In genomic region chr6:158999154-158999668, GRCh38 we compare ENCODE assay signal across 8 cellular contexts. TPM values are rescaled to one million over a fixed set of nuclear protein-coding genes. Genes with fewer than 3 reads are reported as not detected.
DNase-seq lines count a peak whose midpoint lies in the region; ATAC-seq and TF ChIP-seq lines count a peak whose summit lies in the region.

No MANE protein-coding gene starts in this region.

- H3K9me3 Mint-ChIP-seq in naive thymus-derived CD8-positive, alpha-beta T cell = no peaks in the 10 kb centered on the region

- ATAC-seq in HG02678 (IDR thresholded peaks at IDR 0.05; ENCODE audit: unreplicated experiment) (peak; percentile 29), PC-3 (peak; percentile 14)
- ATAC-seq in naive thymus-derived CD8-positive, alpha-beta T cell = no peak

- peak overlapping the region; percentile 88 for H3K4me2 ChIP-seq in PC-3 (ENCODE audit: low read length)

- no peak overlapping the region for H3K27ac ChIP-seq in PC-3 (ENCODE audit: low read length)

- H3K36me3 Mint-ChIP-seq in naive thymus-derived CD8-positive, alpha-beta T cell = no peaks in the 10 kb centered on the region

- H4K20me1 ChIP-seq in PC-3 (ENCODE audit: low read length) = no peaks in the 10 kb centered on the region

- H2AFZ ChIP-seq in PC-3 (ENCODE audit: low read length) = peak overlapping the region; percentile 77

- H3K9ac ChIP-seq in PC-3 (ENCODE audit: low read length) (peak overlapping the region; percentile 81), endocrine pancreas (ENCODE audit: control insufficient read depth, insufficient read depth, low read length) (peak overlapping the region; percentile 95)

- peaks cover 14% of the 10 kb centered on the region for H3K79me2 ChIP-seq in PC-3 (ENCODE audit: low read length)

- TF ChIP-seq CTCF in PC-3 (conservative IDR thresholded peaks at IDR 0.05; ENCODE audit: low read depth, low read length) = no peak

- CTCF ChIA-PET in PC-3 (lab: Charles Lee) = no interaction called here

- peak overlapping the region; percentile 92 to 99 (median 97) for H3K4me3 Mint-ChIP-seq in naive thymus-derived CD8-positive, alpha-beta T cell

- H3K9me3 ChIP-seq in PC-3 (ENCODE audit: low read length) (no peaks in the 10 kb centered on the region), endocrine pancreas (ENCODE audit: control insufficient read depth, low read length) (no peaks in the 10 kb centered on the region)

- TSS peak; percentile 45 for BruUV-seq in PC-3 (replicated peaks; lab: Mats Ljungman, UMichigan)

- peaks cover 31% of the 10 kb centered on the region for H3K4me1 ChIP-seq in PC-3 (ENCODE audit: insufficient read depth, low read length)
- peaks cover 9% of the 10 kb centered on the region for H3K4me1 ChIP-seq in endocrine pancreas (ENCODE audit: control insufficient read depth, insufficient read depth, low read length)

- no peaks in the 10 kb centered on the region for H3F3A ChIP-seq in PC-3 (ENCODE audit: low read length, unreplicated experiment)

- H3K9me2 ChIP-seq in PC-3 (replicated peaks; ENCODE audit: low read length) = no peaks in the 10 kb centered on the region

- intact Hi-C loops in PC-3 (cut with micrococcal nuclease) = no loop called here

- H3K4me1 Mint-ChIP-seq in naive thymus-derived CD8-positive, alpha-beta T cell = peaks cover 17 to 51% (median 22%) of the 10 kb centered on the region in 4 donors

- POLR2A ChIA-PET in PC-3 (lab: Charles Lee; ENCODE audit: unreplicated experiment) = no interaction called here
- POLR2A ChIA-PET in naive thymus-derived CD8-positive, alpha-beta T cell (lab: Charles Lee) = interaction anchor here (0.9 to 2.4 kb wide), 9 partner anchors 8 to 350 kb away, joined by 3 to 34 read pairs (median 4); partner anchors contain the start of gene TAGAP

- DNase-seq in DMS53 (lab: John Stamatoyannopoulos, UW) (peak; percentile 74), DMS53 treated with DMSO at 0.1 percent for 48 hours (lab: John Stamatoyannopoulos, UW; ENCODE audit: unreplicated experiment) (no peak), PC-3 (no peak), NCI-H2196 (lab: John Stamatoyannopoulos, UW; ENCODE audit: unreplicated experiment) (no peak), D341Med (ENCODE audit: low spot score) (no peak)
- peak in 3 of 10 donors; percentile 1 to 12 (median 10) for DNase-seq in naive thymus-derived CD8-positive, alpha-beta T cell

- no peaks in the 10 kb centered on the region for H3K27me3 Mint-ChIP-seq in naive thymus-derived CD8-positive, alpha-beta T cell

- no peaks in the 10 kb centered on the region for H3K36me3 ChIP-seq in PC-3 (ENCODE audit: low read depth, low read length)
- no peaks in the 10 kb centered on the region for H3K36me3 ChIP-seq in endocrine pancreas (ENCODE audit: control insufficient read depth, insufficient read depth, low read length)

- peak overlapping the region; percentile 87 to 97 (median 92) for H3K27ac Mint-ChIP-seq in naive thymus-derived CD8-positive, alpha-beta T cell

- H3K4me3 ChIP-seq in PC-3 (ENCODE audit: low read length) (peak overlapping the region; percentile 94), endocrine pancreas (ENCODE audit: control insufficient read depth, insufficient read depth, low read length) (peak overlapping the region; percentile 95)

- H3K27me3 ChIP-seq in PC-3 (ENCODE audit: low read length) (no peaks in the 10 kb centered on the region), endocrine pancreas (ENCODE audit: control insufficient read depth, insufficient read depth, low read length) (no peaks in the 10 kb centered on the region)

RNA-seq across cellular contexts. Expression of gene RSPH3, which starts 0.8 kb away (rescaled TPM):
- total RNA-seq in PC-3 (2014; rRNA removed) = 2.9 and 3.1 TPM in 2 replicates
- total RNA-seq in naive thymus-derived CD8-positive, alpha-beta T cell = 1 to 10 TPM; 1.9 TPM
- polyA plus RNA-seq in naive thymus-derived CD8-positive, alpha-beta T cell = 1 to 10 TPM; 1.3 to 2.0 (median 1.8) TPM

RNA-seq across cellular contexts. Expression of gene TAGAP, which starts 45.6 kb away (rescaled TPM):
- not detected in 2 replicates for total RNA-seq in PC-3 (2014; rRNA removed)
- total RNA-seq in naive thymus-derived CD8-positive, alpha-beta T cell = 10 to 100 TPM; 54.5 to 56.9 TPM
- 100 to 1,000 TPM in 1 of 3 donors, 10 to 100 TPM in 2; 97.4 to 111 (median 98.2) TPM for polyA plus RNA-seq in naive thymus-derived CD8-positive, alpha-beta T cell

Comparison
In these comparisons a context has a peak if more than half of its experiments do, and no peak if none do; other contexts are left out.
1. ATAC-seq: peak in HG02678 (single experiment) and PC-3 (single experiment); none in naive thymus-derived CD8-positive, alpha-beta T cell (0 of 2).
2. RNA of gene TAGAP, which starts 45.6 kb away (total RNA-seq): 54.5 to 56.9 TPM in naive thymus-derived CD8-positive, alpha-beta T cell; not detected in PC-3; every median in the first group is over 10 times any median in the second.